18 cellular contexts compared by ENCODE assay signal in genomic region chr10:7813481-7813880, GRCh38.
"Had no signal": no experiment of that assay in that cellular context is flagged by ENCODE, and none has a peak within 500 bp of the region (broad histone marks: within the 10 kb centered on the region; RNA-seq: fewer than 3 reads in every experiment).

No MANE protein-coding gene starts in this region.

- H3K27ac ChIP-seq: breast epithelium, prostate gland, spleen, suprapubic skin had no signal

- H3K4me3 ChIP-seq: breast epithelium, lung, mucosa of descending colon, prostate gland, spleen, suprapubic skin had no signal

- DNase-seq: activated CD4-positive, alpha-beta memory T cell treated with anti-CD3 and anti-CD28 coated beads for 36 hours; activated gamma-delta T cell treated with Interleukin-2 at 50 U/mL for 16 hours; activated naive CD8-positive, alpha-beta T cell treated with anti-CD3 and anti-CD28 coated beads, Interleukin-2, amount 10 ng/mL, durations not matched to agents 7 days and 5 days; activated T-cell treated with anti-CD3 and anti-CD28 coated beads, Interleukin-2, amount 50 U/mL, for 72 hours; anterior cingulate cortex; head of caudate nucleus; left colon; mucosa of descending colon; natural killer cell; spleen; stimulated activated CD4-positive, alpha-beta T cell treated with anti-CD3 and anti-CD28 coated beads, Interleukin-2, amount 100 ng/mL, for 24 hours; stimulated activated naive CD4-positive, alpha-beta T cell treated with Interleukin-2 at 50 U/mL for 16 hours had no signal

- H3K4me1 ChIP-seq: breast epithelium, prostate gland had no signal

- H3K9me3 ChIP-seq: breast epithelium, mucosa of descending colon, prostate gland, spleen, suprapubic skin had no signal

- H3K36me3 ChIP-seq: breast epithelium, prostate gland had no signal

- ATAC-seq: activated T-cell treated with anti-CD3 and anti-CD28 coated beads, Interleukin-2, amount 50 U/mL, for 72 hours; esophagus mucosa; left colon; mucosa of descending colon; natural killer cell; sciatic nerve had no signal

- H3K27me3 ChIP-seq: breast epithelium, spleen, suprapubic skin had no signal
